ENCODE assay signal across 10 cellular contexts in the genomic region with DNA sequence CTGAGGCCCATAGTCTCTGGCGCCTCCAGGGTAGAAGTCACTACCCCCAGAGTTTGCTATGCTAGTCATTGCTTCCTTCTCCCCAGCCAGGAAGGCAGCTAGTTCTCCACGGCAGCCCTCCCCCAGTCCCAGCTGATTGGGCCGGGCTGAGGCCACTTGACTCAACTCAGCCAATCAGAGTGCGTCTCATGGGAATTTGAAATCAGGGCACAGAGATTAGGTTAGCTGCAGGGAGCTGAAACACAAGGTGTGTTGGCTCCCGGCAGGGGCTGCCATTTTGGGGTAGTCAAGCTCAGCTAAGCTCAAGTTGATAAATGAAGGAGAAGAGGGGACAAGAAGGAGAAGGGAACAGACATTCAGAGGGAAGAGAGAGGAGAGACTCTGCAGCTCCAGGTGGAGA.
DNase-seq lines count a peak whose midpoint lies in the region; ATAC-seq and TF ChIP-seq lines count a peak whose summit lies in the region.
"Had no signal": no experiment of that assay in that cellular context is flagged by ENCODE, and none has a peak within 500 bp of the region (broad histone marks: within the 10 kb centered on the region; RNA-seq: fewer than 3 reads in every experiment).

No MANE protein-coding gene starts in this region.

- no peaks in the 10 kb centered on the region for H3K36me3 ChIP-seq in Loucy (ENCODE audit: insufficient read depth, low read length)
- H3K36me3 ChIP-seq in SU-DHL-6 (ENCODE audit: low read length): no peaks in the 10 kb centered on the region

- H3F3A ChIP-seq in Loucy (ENCODE audit: low read depth) (no peaks in the 10 kb centered on the region), SU-DHL-6 (ENCODE audit: insufficient read depth) (no peaks in the 10 kb centered on the region)

- H3K4me2 ChIP-seq in Loucy (ENCODE audit: low read depth, low read length, poor library complexity, severe bottlenecking): no peak overlapping the region
- no peak overlapping the region for H3K4me2 ChIP-seq in SU-DHL-6 (ENCODE audit: low read depth, low read length, poor library complexity, severe bottlenecking)

- no peaks in the 10 kb centered on the region for H3K4me1 ChIP-seq in Loucy (ENCODE audit: insufficient read depth, low read length, poor library complexity, severe bottlenecking)

- no peak for TF ChIP-seq CTCF in Loucy (conservative IDR thresholded peaks at IDR 0.05; ENCODE audit: low read length)
- TF ChIP-seq CTCF in SU-DHL-6 (IDR thresholded peaks at IDR 0.05; ENCODE audit: insufficient read depth, low read length, poor library complexity, severe bottlenecking): no peak

- H3K4me3 ChIP-seq in Loucy (ENCODE audit: low read length, poor library complexity, severe bottlenecking): no peak overlapping the region
- no peak overlapping the region for H3K4me3 ChIP-seq in SU-DHL-6 (ENCODE audit: insufficient read depth, low read length, poor library complexity, severe bottlenecking)

- no peaks in the 10 kb centered on the region for H3K27me3 ChIP-seq in Loucy (ENCODE audit: insufficient read depth, low read length, poor library complexity, severe bottlenecking)
- no peaks in the 10 kb centered on the region for H3K27me3 ChIP-seq in SU-DHL-6 (ENCODE audit: low read length)

- no peak overlapping the region for H3K27ac ChIP-seq in SU-DHL-6 (ENCODE audit: low read depth, low read length)

- peak overlapping the region; percentile 65; the same call in 1 of the 2 replicates for H2AFZ ChIP-seq in Loucy (ENCODE audit: low read length)
- peak overlapping the region; percentile 49 for H2AFZ ChIP-seq in SU-DHL-6 (ENCODE audit: low read depth, low read length, severe bottlenecking)

- H3K9me2 ChIP-seq in Loucy (replicated peaks; ENCODE audit: low read depth, low read length) (no peaks in the 10 kb centered on the region), SU-DHL-6 (replicated peaks; ENCODE audit: insufficient read depth, low read length) (no peaks in the 10 kb centered on the region)

- H3K79me2 ChIP-seq in Loucy (ENCODE audit: insufficient read depth, low read length) (no peaks in the 10 kb centered on the region), SU-DHL-6 (ENCODE audit: insufficient read depth, low read length) (no peaks in the 10 kb centered on the region)

- H3K9me3 ChIP-seq in Loucy (ENCODE audit: insufficient read depth, low read depth, low read length): no peaks in the 10 kb centered on the region
- no peaks in the 10 kb centered on the region for H3K9me3 ChIP-seq in SU-DHL-6 (ENCODE audit: insufficient read depth, low read length)

- no peak overlapping the region for H3K9ac ChIP-seq in Loucy (ENCODE audit: low read depth, low read length, poor library complexity, severe bottlenecking)
- H3K9ac ChIP-seq in SU-DHL-6 (ENCODE audit: low read length): no peak overlapping the region

- H4K20me1 ChIP-seq in Loucy (ENCODE audit: insufficient read depth, low read length, poor library complexity, severe bottlenecking) (no peaks in the 10 kb centered on the region), SU-DHL-6 (ENCODE audit: low read depth, low read length) (no peaks in the 10 kb centered on the region)

- DNase-seq in CMK (ENCODE audit: low read depth) (peak; percentile 64), iPS-NIHi7 (ENCODE audit: extremely low spot score) (peak; percentile 87), OCI-M2 (lab: John Stamatoyannopoulos, UW; ENCODE audit: unreplicated experiment) (no peak), SKM-1 (lab: John Stamatoyannopoulos, UW; ENCODE audit: unreplicated experiment) (no peak)
- DNase-seq: natural killer cell, NCI-H1105 treated with DMSO at 0.1 percent for 48 hours had no signal

- ATAC-seq in HG02571 (IDR thresholded peaks at IDR 0.05; ENCODE audit: unreplicated experiment): no peak
- no peak for ATAC-seq in GM19467 (IDR thresholded peaks at IDR 0.05; ENCODE audit: unreplicated experiment)

Comparison
In these comparisons a context has a peak if more than half of its experiments do, and no peak if none do; other contexts are left out.
1. DNase-seq: peak in CMK (single experiment) and iPS-NIHi7 (single experiment); none in OCI-M2 (single experiment) and SKM-1 (single experiment).